10 cellular contexts compared by ENCODE assay signal in the genomic region with DNA sequence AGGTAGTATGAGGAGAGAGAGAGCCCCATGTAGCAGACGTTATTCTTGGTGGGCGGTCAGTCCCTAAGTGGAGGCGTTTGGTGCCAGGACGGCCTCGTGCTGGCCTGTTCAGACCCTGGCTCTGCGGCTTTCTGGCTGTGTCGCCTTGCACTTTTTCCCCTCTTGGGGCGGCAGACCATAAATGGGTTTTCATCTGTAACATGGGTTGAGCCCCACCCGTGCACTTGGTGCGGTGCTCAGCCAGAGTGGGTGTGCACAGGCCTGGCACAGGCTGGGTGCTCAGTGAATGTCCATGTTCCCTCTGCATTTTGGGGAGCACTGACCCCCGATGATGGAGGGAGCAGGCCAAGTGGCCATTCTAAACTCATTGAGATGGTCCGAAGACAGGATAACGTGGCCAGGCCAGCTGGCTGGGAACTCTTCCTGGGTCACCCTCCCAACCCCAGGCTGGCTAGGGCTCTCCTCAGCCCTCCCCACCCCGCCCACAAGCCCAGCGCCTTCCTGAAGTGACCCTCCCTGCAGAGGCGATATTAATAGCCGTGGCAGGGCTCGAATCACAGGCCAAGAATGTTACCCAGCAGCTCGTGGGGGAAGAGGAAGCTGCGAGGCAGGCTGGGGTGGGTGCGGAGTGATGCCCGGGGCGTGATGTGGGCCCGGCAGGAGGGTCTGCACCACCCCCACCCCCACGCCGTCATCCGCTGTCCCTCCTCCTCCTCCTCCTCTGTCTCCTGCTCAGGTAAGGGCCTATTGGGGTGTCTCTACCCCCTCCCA.
DNase-seq lines count a peak whose midpoint lies in the region; ATAC-seq and TF ChIP-seq lines count a peak whose summit lies in the region.
"Had no signal": no experiment of that assay in that cellular context is flagged by ENCODE, and none has a peak within 500 bp of the region (broad histone marks: within the 10 kb centered on the region; RNA-seq: fewer than 3 reads in every experiment).

No MANE protein-coding gene starts in this region.

- H3K4me1 ChIP-seq in Caco-2 (no peaks in the 10 kb centered on the region), breast epithelium (no peaks in the 10 kb centered on the region)

- H3K4me3 ChIP-seq in Caco-2 (ENCODE audit: low read depth, low read length) (no peak overlapping the region), breast epithelium (peak overlapping the region; percentile 20 to 32 (median 30)), skeletal muscle cell (ENCODE audit: low read depth, low read length) (peak overlapping the region; percentile 30)

- no peaks in the 10 kb centered on the region for H3K9me3 ChIP-seq in Caco-2
- no peaks in the 10 kb centered on the region for H3K9me3 ChIP-seq in breast epithelium

- CTCF ChIA-PET in Caco-2 (lab: Charles Lee), result interaction anchor here (0.5 kb wide), 1 partner anchor 63 kb away, joined by 4 read pairs; no protein-coding TSS in a partner anchor

- H3K27ac ChIP-seq in breast epithelium (peak overlapping the region in 1 of 2 donors; percentile 49), layer of hippocampus (ENCODE audit: low read depth, low read length) (peak overlapping the region; percentile 72)
- H3K27ac ChIP-seq: C4-2B had no signal

- POLR2A ChIA-PET in Caco-2 (lab: Charles Lee), result no interaction called here

- no peak for TF ChIP-seq POLR2A in breast epithelium (IDR thresholded peaks at IDR 0.05)

- no peak overlapping the region for H3K4me3 Mint-ChIP-seq in Caco-2 (ENCODE audit: unreplicated experiment)

- ATAC-seq in GM21576 (IDR thresholded peaks at IDR 0.05; ENCODE audit: unreplicated experiment), result no peak

- H3K9me3 Mint-ChIP-seq in Caco-2 (ENCODE audit: unreplicated experiment), result no peaks in the 10 kb centered on the region

- H3K27ac Mint-ChIP-seq in Caco-2 (ENCODE audit: unreplicated experiment), result peak overlapping the region; percentile 22

- peaks cover 12% of the 10 kb centered on the region for H3K36me3 Mint-ChIP-seq in Caco-2 (ENCODE audit: insufficient read depth, unreplicated experiment)

- DNase-seq in Caco-2 (no peak), breast epithelium (ENCODE audit: low spot score in 2 of 2) (no peak), skeletal muscle cell (ENCODE audit: low read depth) (no peak), DMS53 (lab: John Stamatoyannopoulos, UW) (no peak), HuH-7.5 (ENCODE audit: low spot score) (no peak), T-helper 2 cell (no peak)
- DNase-seq: stimulated activated CD8-positive, alpha-beta memory T cell treated with anti-CD3 and anti-CD28 coated beads, Interleukin-4, amount 100 ng/mL, for 48 hours had no signal

- no peaks in the 10 kb centered on the region for H3K4me1 Mint-ChIP-seq in Caco-2 (ENCODE audit: low read depth, unreplicated experiment)

- H3K27me3 Mint-ChIP-seq in Caco-2 (ENCODE audit: insufficient read depth, unreplicated experiment), result no peaks in the 10 kb centered on the region

- H3K27me3 ChIP-seq in Caco-2 (replicated peaks; ENCODE audit: control insufficient read depth, insufficient read depth, low read length) (no peaks in the 10 kb centered on the region), breast epithelium (no peaks in the 10 kb centered on the region), layer of hippocampus (ENCODE audit: control insufficient read depth, insufficient read depth, low read length) (no peaks in the 10 kb centered on the region)

- intact Hi-C loops in Caco-2 (cut with micrococcal nuclease; ENCODE audit: unreplicated experiment) (no loop called here), breast epithelium (cut with DNase I; ENCODE audit: low total_unique reads) (no loop called here)

- H3K36me3 ChIP-seq in Caco-2 (ENCODE audit: control insufficient read depth, insufficient read depth, low read length) (peaks cover 3% of the 10 kb centered on the region; the same call in 1 of the 2 replicates), breast epithelium (peaks cover 2% of the 10 kb centered on the region)

- BruUV-seq in Caco-2 (replicated peaks; lab: Mats Ljungman, UMichigan), result no TSS peak

- TF ChIP-seq CTCF in Caco-2 (IDR thresholded peaks at IDR 0.05; ENCODE audit: insufficient read depth in 1 of 2, low read depth in 1 of 2, low read length in 1 of 2, severe bottlenecking in 1 of 2, unreplicated experiment in 1 of 2) (no peak), breast epithelium (IDR thresholded peaks at IDR 0.05) (no peak)
